14 cellular contexts compared by ENCODE assay signal in genomic region chr4:89797117-89797516, GRCh38. TPM values are rescaled to one million over a fixed set of nuclear protein-coding genes. Genes with fewer than 3 reads are reported as not detected.
DNase-seq lines count a peak whose midpoint lies in the region; ATAC-seq and TF ChIP-seq lines count a peak whose summit lies in the region.
"Had no signal": no experiment of that assay in that cellular context is flagged by ENCODE, and none has a peak within 500 bp of the region (broad histone marks: within the 10 kb centered on the region; RNA-seq: fewer than 3 reads in every experiment).

No MANE protein-coding gene starts in this region.

- no TSS peak for BruUV-seq in PC-3 (replicated peaks; lab: Mats Ljungman, UMichigan)

- no peaks in the 10 kb centered on the region for H4K20me1 ChIP-seq in PC-3 (ENCODE audit: low read length)

- no peaks in the 10 kb centered on the region for H3K9me2 ChIP-seq in PC-3 (replicated peaks; ENCODE audit: low read length)

- H3F3A ChIP-seq in PC-3 (ENCODE audit: low read length, unreplicated experiment), result no peaks in the 10 kb centered on the region

- no peak overlapping the region for H3K4me3 ChIP-seq in PC-3 (ENCODE audit: low read length)
- H3K4me3 ChIP-seq: spleen had no signal

- peak overlapping the region; percentile 45 for H3K27ac ChIP-seq in PC-3 (ENCODE audit: low read length)
- H3K27ac ChIP-seq: 22Rv1, spleen, VCaP had no signal

- H3K27me3 ChIP-seq in PC-3 (ENCODE audit: low read length), result no peaks in the 10 kb centered on the region
- H3K27me3 ChIP-seq: spleen had no signal

- H3K9me3 ChIP-seq in PC-3 (ENCODE audit: low read length), result no peaks in the 10 kb centered on the region
- H3K9me3 ChIP-seq: spleen had no signal

- no peak overlapping the region; the same call in 1 of the 2 replicates for H3K9ac ChIP-seq in PC-3 (ENCODE audit: low read length)

- peaks cover 26% of the 10 kb centered on the region for H3K4me1 ChIP-seq in PC-3 (ENCODE audit: insufficient read depth, low read length)
- H3K4me1 ChIP-seq: spleen had no signal

- ATAC-seq in PC-3 (no peak), esophagus mucosa (peak; percentile 29)
- ATAC-seq: CD8-positive, alpha-beta T cell had no signal

- no peaks in the 10 kb centered on the region for H3K36me3 ChIP-seq in PC-3 (ENCODE audit: low read depth, low read length)
- H3K36me3 ChIP-seq: spleen had no signal

- POLR2A ChIA-PET in PC-3 (lab: Charles Lee; ENCODE audit: unreplicated experiment), result no interaction called here

- H2AFZ ChIP-seq in PC-3 (ENCODE audit: low read length), result no peak overlapping the region

- no peak overlapping the region for H3K4me2 ChIP-seq in PC-3 (ENCODE audit: low read length)

- no peak for TF ChIP-seq CTCF in PC-3 (conservative IDR thresholded peaks at IDR 0.05; ENCODE audit: low read depth, low read length)

- CTCF ChIA-PET in PC-3 (lab: Charles Lee), result no interaction called here

- intact Hi-C loops in PC-3 (cut with micrococcal nuclease), result no loop called here

- DNase-seq in DMS 273 (lab: John Stamatoyannopoulos, UW; ENCODE audit: unreplicated experiment) (peak; percentile 15), DMS 273 treated with DMSO at 0.1 percent for 48 hours (lab: John Stamatoyannopoulos, UW) (no peak), PC-3 (peak; percentile 21), pulmonary artery endothelial cell (ENCODE audit: low read depth, low spot score) (peak; percentile 39), KG1 (lab: John Stamatoyannopoulos, UW) (no peak), NCI-H1694 (lab: John Stamatoyannopoulos, UW) (no peak), DMS153 (lab: John Stamatoyannopoulos, UW) (no peak)
- DNase-seq: activated naive CD4-positive, alpha-beta T cell treated with Interleukin-2 at 50 U/mL for 16 hours; CD8-positive, alpha-beta T cell; NCI-H2081; spleen had no signal

- no peaks in the 10 kb centered on the region for H3K79me2 ChIP-seq in PC-3 (ENCODE audit: low read length)

RNA-seq across cellular contexts. Expression of gene SNCA, which starts 39.8 kb away (rescaled TPM):
- total RNA-seq in PC-3 (2014; rRNA removed), result 1.2 TPM in 1 of 2 replicates, not detected in the other
- total RNA-seq in esophagus mucosa, result 6.5 TPM
- total RNA-seq in pulmonary artery endothelial cell, result 120 and 211 TPM in 2 replicates
- total RNA-seq: CD8-positive, alpha-beta T cell had no signal

Comparison
In these comparisons a context has a peak if more than half of its experiments do, and no peak if none do; other contexts are left out.
1. DNase-seq: peak in DMS 273 (single experiment), PC-3 (single experiment) and pulmonary artery endothelial cell (single experiment); none in DMS 273 treated with DMSO at 0.1 percent for 48 hours (single experiment), KG1 (single experiment), NCI-H1694 (single experiment) and DMS153 (single experiment).
2. RNA of gene SNCA, which starts 39.8 kb away (total RNA-seq): 120 to 211 TPM in pulmonary artery endothelial cell; 6.5 TPM in esophagus mucosa (single experiment) and 1.2 TPM in PC-3; every median in the first group is over 10 times any median in the second.